ENCODE assay signal across 25 cellular contexts in the genomic region with DNA sequence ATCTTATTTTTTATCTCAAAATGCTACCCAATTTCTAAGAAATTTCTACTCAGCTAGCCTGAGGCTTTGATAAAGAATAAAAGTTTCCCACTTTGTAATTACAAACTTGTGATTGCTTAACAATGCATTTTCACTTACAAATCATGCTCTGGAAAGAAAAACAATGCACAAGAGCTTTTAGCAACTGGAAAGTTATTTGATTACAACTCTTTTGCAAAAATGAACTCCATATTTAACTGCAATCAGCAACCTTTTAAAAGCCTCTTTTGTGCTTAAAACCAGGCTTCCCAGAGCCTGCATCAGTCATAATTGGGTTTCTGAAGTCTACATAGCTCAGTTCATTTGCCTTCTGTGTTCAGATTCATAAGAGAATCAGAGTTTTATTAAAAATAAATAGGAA.
"Had no signal": no experiment of that assay in that cellular context is flagged by ENCODE, and none has a peak within 500 bp of the region (broad histone marks: within the 10 kb centered on the region; RNA-seq: fewer than 3 reads in every experiment).

No MANE protein-coding gene starts in this region.

- H3K27ac ChIP-seq: neutrophil, pancreas, prostate gland, right lobe of liver, sigmoid colon, stomach, suprapubic skin, testis, tibial artery, transverse colon, upper lobe of right lung, uterus had no signal

- H3K9me3 ChIP-seq: neutrophil, pancreas, prostate gland, sigmoid colon, stomach, suprapubic skin, testis, tibial artery, transverse colon, upper lobe of right lung, uterus had no signal

- H3K4me3 ChIP-seq: pancreas, prostate gland, right lobe of liver, sigmoid colon, stomach, suprapubic skin, testis, tibial artery, transverse colon, upper lobe of right lung, uterus had no signal

- H3K36me3 ChIP-seq: neutrophil, pancreas, prostate gland, right lobe of liver, sigmoid colon, stomach, suprapubic skin, tibial artery, transverse colon, upper lobe of right lung, uterus had no signal

- H3K27me3 ChIP-seq: neutrophil, pancreas, right lobe of liver, sigmoid colon, stomach, suprapubic skin, testis, tibial artery, transverse colon, upper lobe of right lung, uterus had no signal

- H3K4me1 ChIP-seq: pancreas, prostate gland, right lobe of liver, sigmoid colon, stomach, suprapubic skin, testis, tibial artery, transverse colon, upper lobe of right lung, uterus had no signal

- ATAC-seq: naive thymus-derived CD4-positive, alpha-beta T cell; natural killer cell treated with Interleukin-12 subunit alpha and Interleukin-12 subunit beta and Interleukin-15 and Interleukin-18, amount 100 ng/mL, for 72 hours; pancreas; right cardiac atrium; right lobe of liver; stimulated activated effector memory CD8-positive, alpha-beta T cell treated with anti-CD3 and anti-CD28 coated beads, Interleukin-12 subunit alpha, Interleukin-12 subunit beta, amount 100 ng/mL, for 72 hours; stimulated activated naive B cell treated with anti-CD40 and anti-IgM and Interleukin-4, amounts not matched to agents 10 μg/mL and 1 μg/mL and 100 μg/mL, for 72 hours; upper lobe of right lung had no signal

- DNase-seq: naive thymus-derived CD4-positive, alpha-beta T cell; nephron progenitor cell; nucleus accumbens; pancreas; right cardiac atrium; right lobe of liver; sigmoid colon; small intestine; stimulated activated CD4-positive, alpha-beta T cell treated with anti-CD3 and anti-CD28 coated beads, Interleukin-15, amount 100 ng/mL, for 24 hours; stimulated activated CD4-positive, alpha-beta T cell treated with anti-CD3 and anti-CD28 coated beads, Interleukin-2, amount 100 ng/mL, for 24 hours; stimulated activated CD4-positive, alpha-beta T cell treated with anti-CD3 and anti-CD28 coated beads, Interleukin-2, amount 100 ng/mL, for 48 hours; stimulated activated CD4-positive, alpha-beta T cell treated with anti-CD3 and anti-CD28 coated beads, Interleukin-4, amount 100 ng/mL, for 24 hours; stimulated activated naive B cell treated with anti-CD40 and anti-IgM and Interleukin-4, amounts not matched to agents 10 μg/mL and 1 μg/mL and 100 μg/mL, for 72 hours; stimulated activated naive CD4-positive, alpha-beta T cell treated with Interleukin-2 at 50 U/mL for 16 hours; stomach; testis; tibial artery; transverse colon; upper lobe of right lung; uterus had no signal
